In genomic region chr1:1943834-1944570, GRCh38 we compare ENCODE assay signal across 8 cellular contexts. TPM values are rescaled to one million over a fixed set of nuclear protein-coding genes. Genes with fewer than 3 reads are reported as not detected.
DNase-seq lines count a peak whose midpoint lies in the region; ATAC-seq, FAIRE-seq and TF ChIP-seq lines count a peak whose summit lies in the region.

No MANE protein-coding gene starts in this region.

- H3K27me3 ChIP-seq in A673 (replicated peaks; ENCODE audit: insufficient read depth, low read depth, low read length, poor library complexity) (no peaks in the 10 kb centered on the region), PC-3 (ENCODE audit: low read length) (no peaks in the 10 kb centered on the region)

- no peaks in the 10 kb centered on the region for H3K79me2 ChIP-seq in PC-3 (ENCODE audit: low read length)

- H3K27ac ChIP-seq in A673 (ENCODE audit: low read depth, low read length, poor library complexity, severe bottlenecking): no peak overlapping the region
- H3K27ac ChIP-seq in PC-3 (ENCODE audit: low read length): no peak overlapping the region

- H3F3A ChIP-seq in PC-3 (ENCODE audit: low read length, unreplicated experiment): no peaks in the 10 kb centered on the region

- TF ChIP-seq CTCF in A673 (conservative IDR thresholded peaks at IDR 0.05; ENCODE audit: low read depth, low read length): peak; percentile 93
- peak; percentile 96 for TF ChIP-seq CTCF in PC-3 (conservative IDR thresholded peaks at IDR 0.05; ENCODE audit: low read depth, low read length)
- peak; percentile 97 for TF ChIP-seq CTCF in progenitor cell of endocrine pancreas (IDR thresholded peaks at IDR 0.05; ENCODE audit: unreplicated experiment)

- BruUV-seq in A673 (replicated peaks; lab: Mats Ljungman, UMichigan) (no TSS peak), PC-3 (replicated peaks; lab: Mats Ljungman, UMichigan) (no TSS peak)

- no peak overlapping the region for H3K4me3 ChIP-seq in A673 (ENCODE audit: low read depth, low read length, poor library complexity, severe bottlenecking)
- H3K4me3 ChIP-seq in PC-3 (ENCODE audit: low read length): peak overlapping the region; percentile 70

- H3K4me3 Mint-ChIP-seq in progenitor cell of endocrine pancreas (ENCODE audit: low read depth): peak overlapping the region; percentile 53

- H3K4me1 Mint-ChIP-seq in progenitor cell of endocrine pancreas (ENCODE audit: low read depth): peaks cover 2% of the 10 kb centered on the region

- H3K9me3 ChIP-seq in A673 (ENCODE audit: low read depth, low read length, poor library complexity, severe bottlenecking): no peaks in the 10 kb centered on the region
- no peaks in the 10 kb centered on the region for H3K9me3 ChIP-seq in PC-3 (ENCODE audit: low read length)

- CTCF ChIA-PET in A673 (lab: Charles Lee): interaction anchor here (0.5 to 0.8 kb wide), 2 partner anchors 91 to 122 kb away, joined by 3 to 4 read pairs; no protein-coding TSS in a partner anchor
- CTCF ChIA-PET in PC-3 (lab: Charles Lee): interaction anchor here (0.6 to 1.8 kb wide), 3 partner anchors 17 to 107 kb away, joined by 4 to 15 read pairs (median 7); partner anchors contain the start of gene PRKCZ

- no peak overlapping the region for H3K27ac Mint-ChIP-seq in progenitor cell of endocrine pancreas

- POLR2A ChIA-PET in A673 (lab: Charles Lee; ENCODE audit: low non-redundant PET): no interaction called here
- POLR2A ChIA-PET in PC-3 (lab: Charles Lee; ENCODE audit: unreplicated experiment): no interaction called here

- peaks cover 11% of the 10 kb centered on the region for H3K27me3 Mint-ChIP-seq in progenitor cell of endocrine pancreas

- no peaks in the 10 kb centered on the region for H3K36me3 Mint-ChIP-seq in progenitor cell of endocrine pancreas (ENCODE audit: insufficient read depth)

- no peaks in the 10 kb centered on the region for H3K36me3 ChIP-seq in A673 (ENCODE audit: insufficient read depth, low read length, poor library complexity, severe bottlenecking)
- H3K36me3 ChIP-seq in PC-3 (ENCODE audit: low read depth, low read length): no peaks in the 10 kb centered on the region

- FAIRE-seq in GM18507 (lab: Jason Lieb, UNC): peak; percentile 66

- no peaks in the 10 kb centered on the region for H4K20me1 ChIP-seq in PC-3 (ENCODE audit: low read length)

- H3K4me1 ChIP-seq in A673 (ENCODE audit: insufficient read depth, low read length, poor library complexity, severe bottlenecking) (no peaks in the 10 kb centered on the region), PC-3 (ENCODE audit: insufficient read depth, low read length) (peaks cover 4% of the 10 kb centered on the region; the same call in 1 of the 2 replicates)

- ATAC-seq in PC-3: peak; percentile 98
- ATAC-seq in GM18858 (IDR thresholded peaks at IDR 0.05; ENCODE audit: unreplicated experiment): no peak

- DNase-seq in A673 (ENCODE audit: low spot score): peak; percentile 47
- DNase-seq in GM18507 (ENCODE audit: extremely low spot score, insufficient read length, low read depth): peak; percentile 23
- peak; percentile 74 for DNase-seq in PC-3
- DNase-seq in activated T-helper 9 cell treated with anti-CD3 and anti-CD28 coated beads, Interleukin-2, amount 50 U/mL, for 16 hours (ENCODE audit: low read depth): peak; percentile 45
- DNase-seq in glomerular visceral epithelial cell (ENCODE audit: extremely low spot score): peak; percentile 31
- DNase-seq in progenitor cell of endocrine pancreas (ENCODE audit: low spot score, unreplicated experiment): peak; percentile 72
- no peak for DNase-seq in OCI-M2 (lab: John Stamatoyannopoulos, UW; ENCODE audit: unreplicated experiment)

- intact Hi-C loops in A673 (cut with micrococcal nuclease; ENCODE audit: unreplicated experiment) (loop anchor here (1.0 kb wide), 1 partner anchor 101 kb away; no protein-coding TSS in a partner anchor), PC-3 (cut with micrococcal nuclease) (loop anchor here (2.0 kb wide), 1 partner anchor 103 kb away; no protein-coding TSS in a partner anchor)

- H3K4me2 ChIP-seq in PC-3 (ENCODE audit: low read length): peak overlapping the region; percentile 94

- no peak overlapping the region for H3K9ac ChIP-seq in PC-3 (ENCODE audit: low read length)

- H2AFZ ChIP-seq in PC-3 (ENCODE audit: low read length): peak overlapping the region; percentile 97

- no peaks in the 10 kb centered on the region for H3K9me2 ChIP-seq in PC-3 (replicated peaks; ENCODE audit: low read length)

- no peaks in the 10 kb centered on the region for H3K9me3 Mint-ChIP-seq in progenitor cell of endocrine pancreas (ENCODE audit: low read depth)

RNA-seq across cellular contexts. Expression of gene TMEM52, which starts 24.9 kb away (rescaled TPM):
- total RNA-seq in A673 (2021) (4.1 and 10.3 TPM in 2 replicates), PC-3 (2014; rRNA removed) (22.6 and 29.1 TPM in 2 replicates), progenitor cell of endocrine pancreas (1.8 and 1.9 TPM in 2 replicates)

RNA-seq across cellular contexts. Expression of gene CALML6, which starts 28.9 kb away (rescaled TPM):
- total RNA-seq in A673 (2021) (0.28 TPM in 1 of 2 replicates, not detected in the other), PC-3 (2014; rRNA removed) (1.7 and 3.0 TPM in 2 replicates), progenitor cell of endocrine pancreas (1.1 and 1.5 TPM in 2 replicates)

RNA-seq across cellular contexts. Expression of gene GNB1, which starts 53.1 kb away (rescaled TPM):
- 610 and 611 TPM in 2 replicates for total RNA-seq in A673 (2021)
- total RNA-seq in PC-3 (2014; rRNA removed): 125 and 171 TPM in 2 replicates
- 327 TPM in 2 replicates for total RNA-seq in progenitor cell of endocrine pancreas

RNA-seq across cellular contexts. Expression of gene CFAP74, which starts 59.6 kb away (rescaled TPM):
- total RNA-seq in A673 (2021): not detected in 2 replicates
- 0.23 TPM in 1 of 2 replicates, not detected in the other for total RNA-seq in PC-3 (2014; rRNA removed)
- 0.36 and 0.93 TPM in 2 replicates for total RNA-seq in progenitor cell of endocrine pancreas
